10 cellular contexts compared by ENCODE assay signal in the genomic region with DNA sequence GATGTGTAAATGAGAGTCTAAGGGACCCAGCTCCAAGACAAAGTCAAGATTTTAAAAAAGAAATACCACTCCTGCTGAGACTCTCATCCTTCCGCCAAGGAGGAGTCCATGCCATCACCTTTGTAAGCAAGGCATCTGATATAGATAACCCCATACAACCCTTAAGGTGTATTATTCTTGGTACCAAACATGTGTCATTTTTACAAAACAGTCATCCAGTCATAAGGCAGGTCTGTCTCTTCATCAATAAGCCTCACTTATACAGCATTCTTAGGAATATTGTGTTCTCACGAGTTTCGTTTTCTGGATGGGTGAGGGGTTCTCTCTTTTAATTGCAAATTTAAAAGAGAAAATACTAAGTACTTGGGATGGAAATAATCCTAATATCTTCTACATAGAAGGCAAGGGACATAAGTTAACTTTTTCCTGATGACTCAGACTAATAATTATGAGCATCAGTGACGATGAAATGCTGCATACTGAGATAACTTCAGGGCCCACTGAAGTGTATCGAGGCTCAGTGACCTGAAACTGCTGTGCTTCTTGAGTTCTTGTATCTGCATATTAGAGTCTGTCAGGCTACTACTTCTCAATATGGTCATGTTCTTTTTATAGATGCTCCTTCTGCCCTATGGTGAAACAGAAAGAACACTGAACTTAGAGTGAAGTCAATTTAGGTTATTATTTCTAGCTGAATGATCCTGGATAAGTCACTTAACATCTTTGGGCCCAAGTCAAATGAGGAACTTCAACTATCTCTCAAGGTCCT.
DNase-seq lines count a peak whose midpoint lies in the region; ATAC-seq and TF ChIP-seq lines count a peak whose summit lies in the region.
"Had no signal": no experiment of that assay in that cellular context is flagged by ENCODE, and none has a peak within 500 bp of the region (broad histone marks: within the 10 kb centered on the region; RNA-seq: fewer than 3 reads in every experiment).

No MANE protein-coding gene starts in this region.

- H4K20me1 ChIP-seq in PC-3 (ENCODE audit: low read length), result no peaks in the 10 kb centered on the region

- H3K9me2 ChIP-seq in PC-3 (replicated peaks; ENCODE audit: low read length), result no peaks in the 10 kb centered on the region

- H3K27me3 ChIP-seq in right cardiac atrium (ENCODE audit: control insufficient read depth, insufficient read depth) (no peaks in the 10 kb centered on the region), PC-3 (ENCODE audit: low read length) (no peaks in the 10 kb centered on the region)
- H3K27me3 ChIP-seq: left lung had no signal

- CTCF ChIA-PET in PC-3 (lab: Charles Lee), result no interaction called here

- peaks cover 0 to 2% of the 10 kb centered on the region in 2 donors for H3K9me3 Mint-ChIP-seq in stimulated activated naive B cell treated with anti-CD40 and anti-IgM and Interleukin-4, amounts not matched to agents 10 μg/mL and 1 μg/mL and 100 μg/mL, for 72 hours

- peak overlapping the region; percentile 10 to 14 for H3K4me3 Mint-ChIP-seq in stimulated activated naive B cell treated with anti-CD40 and anti-IgM and Interleukin-4, amounts not matched to agents 10 μg/mL and 1 μg/mL and 100 μg/mL, for 72 hours

- no peak overlapping the region for H2AFZ ChIP-seq in PC-3 (ENCODE audit: low read length)

- intact Hi-C loops in left ventricle myocardium superior (cut with micrococcal nuclease) (no loop called here), right cardiac atrium (cut with DNase I) (loop anchor here in 2 of 4 donors (10.0 kb wide), 1 partner anchor 167 kb away; a partner anchor contains a TSS), PC-3 (cut with micrococcal nuclease) (no loop called here)

- POLR2A ChIA-PET in PC-3 (lab: Charles Lee; ENCODE audit: unreplicated experiment), result no interaction called here

- no peaks in the 10 kb centered on the region for H3K36me3 ChIP-seq in PC-3 (ENCODE audit: low read depth, low read length)
- H3K36me3 ChIP-seq: left lung had no signal

- H3F3A ChIP-seq in PC-3 (ENCODE audit: low read length, unreplicated experiment), result no peaks in the 10 kb centered on the region

- no peak for TF ChIP-seq CTCF in PC-3 (conservative IDR thresholded peaks at IDR 0.05; ENCODE audit: low read depth, low read length)

- 80% methylated on average over 5 of the region's 5 CpGs for WGBS in right cardiac atrium

- BruUV-seq in PC-3 (replicated peaks; lab: Mats Ljungman, UMichigan), result no TSS peak

- no peaks in the 10 kb centered on the region for H3K79me2 ChIP-seq in PC-3 (ENCODE audit: low read length)

- H3K4me3 ChIP-seq in right cardiac atrium (ENCODE audit: low read length) (no peak overlapping the region), PC-3 (ENCODE audit: low read length) (no peak overlapping the region)
- H3K4me3 ChIP-seq: left lung had no signal

- DNase-seq in left ventricle myocardium superior (no peak), right cardiac atrium (no peak), HuH-7.5 (ENCODE audit: low spot score) (no peak), PC-3 (no peak), COLO668 (lab: John Stamatoyannopoulos, UW; ENCODE audit: unreplicated experiment) (no peak)
- peak; percentile 69 for DNase-seq in stimulated activated naive B cell treated with anti-CD40 and anti-IgM and Interleukin-4, amounts not matched to agents 10 μg/mL and 1 μg/mL and 100 μg/mL, for 72 hours
- DNase-seq: left lung, NCI-H2107 had no signal

- no peak overlapping the region for H3K9ac ChIP-seq in PC-3 (ENCODE audit: low read length)

- H3K4me2 ChIP-seq in PC-3 (ENCODE audit: low read length), result no peak overlapping the region

- H3K4me1 Mint-ChIP-seq in stimulated activated naive B cell treated with anti-CD40 and anti-IgM and Interleukin-4, amounts not matched to agents 10 μg/mL and 1 μg/mL and 100 μg/mL, for 72 hours, result peaks cover 27 to 57% of the 10 kb centered on the region in 2 donors

- peaks cover 7% of the 10 kb centered on the region for H3K4me1 ChIP-seq in right cardiac atrium (ENCODE audit: control insufficient read depth, insufficient read depth, low read length)
- H3K4me1 ChIP-seq in PC-3 (ENCODE audit: insufficient read depth, low read length), result no peaks in the 10 kb centered on the region
- H3K4me1 ChIP-seq: left lung had no signal

- no peaks in the 10 kb centered on the region for H3K9me3 ChIP-seq in right cardiac atrium (ENCODE audit: control insufficient read depth, low read length)
- no peaks in the 10 kb centered on the region for H3K9me3 ChIP-seq in PC-3 (ENCODE audit: low read length)
- H3K9me3 ChIP-seq: left lung had no signal

- peaks cover 12% of the 10 kb centered on the region in 2 donors for H3K36me3 Mint-ChIP-seq in stimulated activated naive B cell treated with anti-CD40 and anti-IgM and Interleukin-4, amounts not matched to agents 10 μg/mL and 1 μg/mL and 100 μg/mL, for 72 hours

- H3K27ac ChIP-seq in right cardiac atrium (ENCODE audit: low read length) (no peak overlapping the region), PC-3 (ENCODE audit: low read length) (no peak overlapping the region)
- H3K27ac ChIP-seq: left lung had no signal

- no peaks in the 10 kb centered on the region for H3K27me3 Mint-ChIP-seq in stimulated activated naive B cell treated with anti-CD40 and anti-IgM and Interleukin-4, amounts not matched to agents 10 μg/mL and 1 μg/mL and 100 μg/mL, for 72 hours

- ATAC-seq in left ventricle myocardium superior (peak; percentile 28), right cardiac atrium (no peak), HG02571 (IDR thresholded peaks at IDR 0.05; ENCODE audit: unreplicated experiment) (peak; percentile 99), HG03469 (IDR thresholded peaks at IDR 0.05; ENCODE audit: unreplicated experiment) (peak; percentile 99), PC-3 (no peak)
- ATAC-seq in stimulated activated naive B cell treated with anti-CD40 and anti-IgM and Interleukin-4, amounts not matched to agents 10 μg/mL and 1 μg/mL and 100 μg/mL, for 72 hours (replicated peaks), result peak; percentile 99 to 100
- ATAC-seq: left lung had no signal

- peak overlapping the region; percentile 93 for H3K27ac Mint-ChIP-seq in stimulated activated naive B cell treated with anti-CD40 and anti-IgM and Interleukin-4, amounts not matched to agents 10 μg/mL and 1 μg/mL and 100 μg/mL, for 72 hours

Comparison
In these comparisons a context has a peak if more than half of its experiments do, and no peak if none do; other contexts are left out.
1. ATAC-seq: peak in left ventricle myocardium superior (single experiment), HG02571 (single experiment), HG03469 (single experiment) and stimulated activated naive B cell treated with anti-CD40 and anti-IgM and Interleukin-4, amounts not matched to agents 10 μg/mL and 1 μg/mL and 100 μg/mL, for 72 hours (2 of 2); none in right cardiac atrium (0 of 2) and PC-3 (single experiment).